In the genomic region with DNA sequence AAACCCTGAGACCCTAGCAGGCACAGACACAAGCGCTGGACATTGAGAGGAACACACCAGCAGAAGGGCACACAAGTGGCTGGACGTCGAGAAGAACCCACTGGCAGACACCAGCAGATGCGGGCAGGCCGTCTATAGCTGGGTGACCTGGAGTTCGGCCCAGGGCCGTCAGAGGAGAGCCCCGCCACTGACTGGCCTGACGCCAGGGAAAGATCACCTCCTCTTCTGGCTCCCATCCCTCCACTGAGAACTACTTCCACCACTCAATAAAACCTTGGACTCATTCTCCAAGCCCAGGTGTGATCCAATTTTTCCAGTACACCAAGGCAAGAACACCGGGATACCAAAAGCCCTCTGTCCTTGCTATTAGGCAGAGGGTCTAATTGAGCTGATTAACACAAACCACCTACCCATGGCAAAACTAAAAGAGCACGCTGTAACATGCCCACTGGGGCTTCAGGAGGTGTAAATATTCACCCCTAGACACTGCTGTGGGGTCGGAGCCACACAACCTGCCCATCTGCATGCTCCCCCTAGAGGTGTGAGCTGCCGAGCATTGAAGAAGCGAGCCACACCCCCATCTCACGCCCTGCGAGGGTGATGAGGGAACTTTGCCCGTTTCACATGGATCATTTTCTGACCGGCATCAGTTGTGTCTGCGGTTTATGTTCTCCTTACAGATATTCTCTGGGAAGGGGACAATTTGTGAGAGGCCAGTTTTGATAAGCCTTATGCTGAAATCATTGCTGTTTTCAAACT, we compare ENCODE assay signal across 12 cellular contexts.
DNase-seq lines count a peak whose midpoint lies in the region; ATAC-seq and TF ChIP-seq lines count a peak whose summit lies in the region.
"Had no signal": no experiment of that assay in that cellular context is flagged by ENCODE, and none has a peak within 500 bp of the region (broad histone marks: within the 10 kb centered on the region; RNA-seq: fewer than 3 reads in every experiment).

No MANE protein-coding gene starts in this region.

- TF ChIP-seq CTCF in GM12864 (IDR thresholded peaks at IDR 0.05; ENCODE audit: low read depth, low read length, missing control alignments) (peak; percentile 51), MM.1S (IDR thresholded peaks at IDR 0.05; ENCODE audit: low read length) (0 out of 2 replicates have a peak, but pooled peaks have one; percentile 4), body of pancreas (IDR thresholded peaks at IDR 0.05) (no peak), right lobe of liver (IDR thresholded peaks at IDR 0.05) (peak; percentile 27 to 42 (median 41))

- H3K27ac ChIP-seq in MM.1S (ENCODE audit: low read length) (no peak overlapping the region), body of pancreas (no peak overlapping the region), right lobe of liver (peak overlapping the region in 1 of 3 donors; percentile 28)

- no peaks in the 10 kb centered on the region for H3K9me3 ChIP-seq in MM.1S (replicated peaks; ENCODE audit: insufficient read depth, low read length)
- no peaks in the 10 kb centered on the region for H3K9me3 ChIP-seq in body of pancreas
- no peaks in the 10 kb centered on the region for H3K9me3 ChIP-seq in right lobe of liver

- no peak overlapping the region for H3K9ac ChIP-seq in MM.1S (ENCODE audit: low read length)

- H3K4me2 ChIP-seq in MM.1S (ENCODE audit: low read depth, low read length), result no peak overlapping the region

- no peak for TF ChIP-seq POLR2A in body of pancreas (IDR thresholded peaks at IDR 0.05)
- TF ChIP-seq POLR2A in right lobe of liver (IDR thresholded peaks at IDR 0.05), result no peak

- H3F3A ChIP-seq in MM.1S (ENCODE audit: insufficient read depth, low read length), result no peaks in the 10 kb centered on the region

- H2AFZ ChIP-seq in MM.1S (ENCODE audit: low read length), result no peak overlapping the region

- 38 to 44% methylated on average over 16 to 19 of the region's 19 CpGs for WGBS in body of pancreas, 2 donors
- WGBS in right lobe of liver (ENCODE audit: insufficient coverage, low coverage, low lambda C conversion rate, missing lambda C conversion rate), result 18% methylated on average over 7 of the region's 19 CpGs

- DNase-seq in GM12864 (ENCODE audit: low read depth) (no peak), MM.1S (no peak), body of pancreas (peak; percentile 9 to 59 (median 37)), right lobe of liver (peak; percentile 61 to 84 (median 83)), cerebellar cortex (ENCODE audit: low spot score) (no peak), GOT3 (lab: John Stamatoyannopoulos, UW) (no peak), globus pallidus (ENCODE audit: low spot score) (no peak)
- DNase-seq: activated CD4-positive, CD25-positive, alpha-beta regulatory T cell treated with anti-CD3 and anti-CD28 coated beads, Interleukin-2, amount 50 U/mL, for 72 hours; C1 segment of cervical spinal cord; stimulated activated CD4-positive, alpha-beta T cell treated with anti-CD3 and anti-CD28 coated beads, Interleukin-1b, Interleukin-23, amount 100 ng/mL, for 48 hours; T-helper 1 cell had no signal

- H3K79me2 ChIP-seq in MM.1S (ENCODE audit: low read length), result no peaks in the 10 kb centered on the region

- no peaks in the 10 kb centered on the region for H3K4me1 ChIP-seq in MM.1S (ENCODE audit: low read length)
- peaks cover 6% of the 10 kb centered on the region for H3K4me1 ChIP-seq in body of pancreas
- peaks cover 0 to 8% (median 3%) of the 10 kb centered on the region in 4 donors for H3K4me1 ChIP-seq in right lobe of liver

- intact Hi-C loops in body of pancreas (cut with DNase I) (no loop called here), right lobe of liver (cut with DNase I) (no loop called here)

- ATAC-seq in body of pancreas (no peak), right lobe of liver (peak; percentile 91 to 95 (median 94)), HG02840 (IDR thresholded peaks at IDR 0.05; ENCODE audit: low FRiP score, unreplicated experiment) (no peak)

- no peaks in the 10 kb centered on the region for H4K20me1 ChIP-seq in MM.1S (ENCODE audit: insufficient read depth, low read length)

- H3K27me3 ChIP-seq in MM.1S (replicated peaks; ENCODE audit: insufficient read depth, low read length), result no peaks in the 10 kb centered on the region
- no peaks in the 10 kb centered on the region for H3K27me3 ChIP-seq in body of pancreas
- no peaks in the 10 kb centered on the region for H3K27me3 ChIP-seq in right lobe of liver

- H3K36me3 ChIP-seq in MM.1S (replicated peaks; ENCODE audit: insufficient read depth, low read length) (no peaks in the 10 kb centered on the region), body of pancreas (replicated peaks in 1 of 2; ENCODE audit: insufficient read depth in 1 of 2, low read depth in 2 of 2) (no peaks in the 10 kb centered on the region), right lobe of liver (no peaks in the 10 kb centered on the region)

- H3K4me3 ChIP-seq in GM12864 (ENCODE audit: low read depth, low read length), result no peak overlapping the region
- no peak overlapping the region for H3K4me3 ChIP-seq in MM.1S (ENCODE audit: low read length)
- H3K4me3 ChIP-seq in body of pancreas, result no peak overlapping the region
- H3K4me3 ChIP-seq in right lobe of liver, result no peak overlapping the region

- H3K9me2 ChIP-seq in MM.1S (replicated peaks; ENCODE audit: insufficient read depth, low read length), result no peaks in the 10 kb centered on the region

Comparison
In these comparisons a context has a peak if more than half of its experiments do, and no peak if none do; other contexts are left out.
1. DNase-seq: peak in body of pancreas (4 of 4) and right lobe of liver (3 of 3); none in GM12864 (single experiment), MM.1S (single experiment), cerebellar cortex (single experiment), GOT3 (single experiment) and globus pallidus (single experiment).
2. CTCF ChIP-seq: peak in GM12864 (single experiment), MM.1S (single experiment) and right lobe of liver (4 of 4); none in body of pancreas (0 of 7).
3. ATAC-seq: peak in right lobe of liver (4 of 4); none in body of pancreas (single experiment) and HG02840 (single experiment).